17 cellular contexts compared by ENCODE assay signal in the genomic region with DNA sequence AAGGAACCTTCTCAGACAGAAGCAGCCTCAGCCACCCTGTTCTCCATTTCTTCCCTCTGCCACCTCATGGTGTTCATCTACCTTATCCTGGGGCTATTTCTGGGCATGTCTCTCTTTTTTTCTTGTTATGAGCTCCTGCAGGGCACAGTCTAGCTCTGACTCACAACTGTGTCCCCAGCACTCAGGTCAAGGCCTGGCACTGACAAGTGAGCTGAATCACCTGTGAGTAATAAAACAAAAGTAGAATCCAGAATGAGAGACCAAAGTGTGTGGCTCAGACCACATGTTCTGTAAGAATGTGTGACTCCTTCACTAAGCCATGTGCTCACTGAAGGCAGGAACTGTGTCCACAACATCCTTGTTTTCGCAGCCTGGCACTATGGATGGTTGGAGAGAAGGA. TPM values are rescaled to one million over a fixed set of nuclear protein-coding genes. Genes with fewer than 3 reads are reported as not detected.
DNase-seq lines count a peak whose midpoint lies in the region; ATAC-seq lines count a peak whose summit lies in the region.
"Had no signal": no experiment of that assay in that cellular context is flagged by ENCODE, and none has a peak within 500 bp of the region (broad histone marks: within the 10 kb centered on the region; RNA-seq: fewer than 3 reads in every experiment).

No MANE protein-coding gene starts in this region.

- peak; percentile 89 for ATAC-seq in esophagus mucosa

- H3K4me3 ChIP-seq in MG63, result no peak overlapping the region
- H3K4me3 ChIP-seq: esophagus muscularis mucosa had no signal

- no peaks in the 10 kb centered on the region for H3K36me3 ChIP-seq in MG63
- H3K36me3 ChIP-seq: esophagus muscularis mucosa, neutrophil had no signal

- peaks cover 17% of the 10 kb centered on the region for H3K27me3 Mint-ChIP-seq in stimulated activated naive CD8-positive, alpha-beta T cell treated with anti-CD3 and anti-CD28 coated beads, Interleukin-15, Interleukin-2, amounts not matched to agents 100 ng/mL and 50 ng/mL, for 24 hours

- H3K27ac Mint-ChIP-seq in stimulated activated naive CD8-positive, alpha-beta T cell treated with anti-CD3 and anti-CD28 coated beads, Interleukin-15, Interleukin-2, amounts not matched to agents 100 ng/mL and 50 ng/mL, for 24 hours, result peak overlapping the region; percentile 24
- H3K27ac Mint-ChIP-seq: activated naive CD8-positive, alpha-beta T cell treated with anti-CD3 and anti-CD28 coated beads, Interleukin-2, amount 10 ng/mL, durations not matched to agents 7 days and 5 days had no signal

- no peaks in the 10 kb centered on the region for H3K4me1 Mint-ChIP-seq in stimulated activated naive CD8-positive, alpha-beta T cell treated with anti-CD3 and anti-CD28 coated beads, Interleukin-15, Interleukin-2, amounts not matched to agents 100 ng/mL and 50 ng/mL, for 24 hours (ENCODE audit: low read depth)
- H3K4me1 Mint-ChIP-seq: activated naive CD8-positive, alpha-beta T cell treated with anti-CD3 and anti-CD28 coated beads, Interleukin-2, amount 10 ng/mL, durations not matched to agents 7 days and 5 days had no signal

- H3K36me3 Mint-ChIP-seq in stimulated activated naive CD8-positive, alpha-beta T cell treated with anti-CD3 and anti-CD28 coated beads, Interleukin-15, Interleukin-2, amounts not matched to agents 100 ng/mL and 50 ng/mL, for 24 hours (ENCODE audit: low read depth), result no peaks in the 10 kb centered on the region
- H3K36me3 Mint-ChIP-seq: activated naive CD8-positive, alpha-beta T cell treated with anti-CD3 and anti-CD28 coated beads, Interleukin-2, amount 10 ng/mL, durations not matched to agents 7 days and 5 days had no signal

- H3K4me3 Mint-ChIP-seq in stimulated activated naive CD8-positive, alpha-beta T cell treated with anti-CD3 and anti-CD28 coated beads, Interleukin-15, Interleukin-2, amounts not matched to agents 100 ng/mL and 50 ng/mL, for 24 hours, result no peak overlapping the region
- H3K4me3 Mint-ChIP-seq: activated naive CD8-positive, alpha-beta T cell treated with anti-CD3 and anti-CD28 coated beads, Interleukin-2, amount 10 ng/mL, durations not matched to agents 7 days and 5 days had no signal

- no peaks in the 10 kb centered on the region for H3K9me3 ChIP-seq in MG63
- H3K9me3 ChIP-seq: esophagus muscularis mucosa, neutrophil had no signal

- H3K27me3 ChIP-seq in MG63, result no peaks in the 10 kb centered on the region
- H3K27me3 ChIP-seq: neutrophil had no signal

- DNase-seq in activated T-cell treated with anti-CD3 and anti-CD28 coated beads, Interleukin-2, amount 50 U/mL, for 48 hours, result peak; percentile 16 to 22
- DNase-seq in activated T-cell treated with anti-CD3 and anti-CD28 coated beads, Interleukin-2, amount 50 U/mL, for 1 hour, result no peak
- DNase-seq in MG63 (peak; percentile 35), NCI-H510A (lab: John Stamatoyannopoulos, UW) (no peak), NCI-H187 treated with DMSO at 0.1 percent for 48 hours (lab: John Stamatoyannopoulos, UW) (no peak)
- DNase-seq in stimulated activated CD4-positive, alpha-beta T cell treated with anti-CD3 and anti-CD28 coated beads, Interleukin-2, amount 100 ng/mL, for 48 hours, result no peak
- DNase-seq: activated naive CD8-positive, alpha-beta T cell treated with anti-CD3 and anti-CD28 coated beads, Interleukin-2, amount 10 ng/mL, durations not matched to agents 7 days and 5 days; DMS 273 treated with DMSO at 0.1 percent for 48 hours; mesenchymal stem cell; NCI-H1436; RPMI8226; T-helper 2 cell had no signal

- H3K9me3 Mint-ChIP-seq in stimulated activated naive CD8-positive, alpha-beta T cell treated with anti-CD3 and anti-CD28 coated beads, Interleukin-15, Interleukin-2, amounts not matched to agents 100 ng/mL and 50 ng/mL, for 24 hours, result no peaks in the 10 kb centered on the region
- H3K9me3 Mint-ChIP-seq: activated naive CD8-positive, alpha-beta T cell treated with anti-CD3 and anti-CD28 coated beads, Interleukin-2, amount 10 ng/mL, durations not matched to agents 7 days and 5 days had no signal

RNA-seq across cellular contexts. Expression of a gene that starts 23.2 kb away (rescaled TPM):
- not detected in 2 replicates for total RNA-seq in MG63 (2014; rRNA removed; shearing (Covaris generic); ENCODE audit: low replicate concordance)
- total RNA-seq in esophagus mucosa, result not detected
- total RNA-seq: activated naive CD8-positive, alpha-beta T cell treated with anti-CD3 and anti-CD28 coated beads, Interleukin-2, amount 10 ng/mL, durations not matched to agents 7 days and 5 days; NCI-H460 had no signal

RNA-seq across cellular contexts. Expression of a gene that starts 34.9 kb away (rescaled TPM):
- total RNA-seq in MG63 (2014; rRNA removed; shearing (Covaris generic); ENCODE audit: low replicate concordance), result not detected in 2 replicates
- total RNA-seq in esophagus mucosa, result 0.08 TPM
- total RNA-seq: activated naive CD8-positive, alpha-beta T cell treated with anti-CD3 and anti-CD28 coated beads, Interleukin-2, amount 10 ng/mL, durations not matched to agents 7 days and 5 days; NCI-H460 had no signal

Comparison
In these comparisons a context has a peak if more than half of its experiments do, and no peak if none do; other contexts are left out.
1. DNase-seq: peak in activated T-cell treated with anti-CD3 and anti-CD28 coated beads, Interleukin-2, amount 50 U/mL, for 48 hours (2 of 2) and MG63 (single experiment); none in activated T-cell treated with anti-CD3 and anti-CD28 coated beads, Interleukin-2, amount 50 U/mL, for 1 hour (single experiment), NCI-H510A (single experiment), NCI-H187 treated with DMSO at 0.1 percent for 48 hours (single experiment) and stimulated activated CD4-positive, alpha-beta T cell treated with anti-CD3 and anti-CD28 coated beads, Interleukin-2, amount 100 ng/mL, for 48 hours (0 of 2).